28 cellular contexts compared by ENCODE assay signal in the genomic region with DNA sequence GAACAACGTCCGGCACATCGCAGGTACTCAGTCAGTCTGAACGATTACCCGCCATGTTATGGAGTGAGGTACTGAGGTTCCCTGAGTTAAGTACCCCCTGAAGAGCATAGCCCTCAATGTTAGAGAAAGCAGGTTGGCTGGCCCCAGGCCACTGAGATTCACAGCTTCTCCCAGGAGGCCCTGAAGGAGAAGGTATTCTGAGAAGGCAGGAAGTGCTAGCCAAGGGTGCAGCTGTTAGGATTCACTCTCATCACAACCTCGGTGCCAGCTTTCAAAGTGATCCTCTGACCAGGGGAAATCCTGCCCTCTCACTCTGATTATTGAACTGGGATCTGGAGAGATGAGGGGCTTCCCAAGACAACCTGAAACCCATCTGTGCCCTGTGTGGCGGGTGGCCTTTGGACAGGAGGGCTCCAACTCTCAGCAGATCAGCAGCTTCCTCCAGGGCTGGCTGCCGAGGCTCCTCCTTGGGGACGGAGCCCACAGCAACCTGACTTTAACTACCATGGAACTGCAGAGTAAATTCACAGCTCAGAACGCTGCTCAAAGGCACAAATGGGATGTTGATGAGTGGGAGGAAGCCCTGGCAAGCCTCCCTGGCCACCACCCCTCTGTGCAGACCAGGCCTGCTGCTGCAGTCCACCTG. TPM values are rescaled to one million over a fixed set of nuclear protein-coding genes. Genes with fewer than 3 reads are reported as not detected.
DNase-seq lines count a peak whose midpoint lies in the region; TF ChIP-seq lines count a peak whose summit lies in the region.
"Had no signal": no experiment of that assay in that cellular context is flagged by ENCODE, and none has a peak within 500 bp of the region (broad histone marks: within the 10 kb centered on the region; RNA-seq: fewer than 3 reads in every experiment).

No MANE protein-coding gene starts in this region.

- H2AK5ac ChIP-seq in mesendoderm (ENCODE audit: low read length) = no peak overlapping the region

- H4K5ac ChIP-seq in mesendoderm (ENCODE audit: low read length) = no peak overlapping the region

- H3K9ac ChIP-seq in OCI-LY3 (ENCODE audit: low read length) (no peak overlapping the region), mesendoderm (ENCODE audit: low read length) (no peak overlapping the region)

- H4K20me1 ChIP-seq in OCI-LY3 (ENCODE audit: insufficient read depth, low read length) = no peaks in the 10 kb centered on the region

- H2BK15ac ChIP-seq in mesendoderm (replicated peaks; ENCODE audit: low read depth) = no peak overlapping the region

- no peak overlapping the region for H3K4ac ChIP-seq in mesendoderm (ENCODE audit: low read depth, low read length)

- H3K4me1 ChIP-seq in OCI-LY3 (ENCODE audit: low read length) (peaks cover 16% of the 10 kb centered on the region), mesendoderm (ENCODE audit: control insufficient read depth, low read depth, low read length) (no peaks in the 10 kb centered on the region)

- H2BK5ac ChIP-seq in mesendoderm (ENCODE audit: low read length) = no peak overlapping the region

- no peak overlapping the region for H2BK120ac ChIP-seq in mesendoderm (ENCODE audit: low read depth, low read length)

- no peak overlapping the region for H3K56ac ChIP-seq in mesendoderm (ENCODE audit: low read length)

- H2AFZ ChIP-seq in OCI-LY3 (ENCODE audit: low read depth, low read length) = no peak overlapping the region

- no peaks in the 10 kb centered on the region for H3K9me3 ChIP-seq in OCI-LY3 (ENCODE audit: insufficient read depth, low read length)
- H3K9me3 ChIP-seq: ascending aorta, left ventricle myocardium inferior had no signal

- peaks cover 5% of the 10 kb centered on the region for H3K79me1 ChIP-seq in mesendoderm (ENCODE audit: low read length)

- H3K27ac ChIP-seq in OCI-LY3 (ENCODE audit: low read length) (no peak overlapping the region), mesendoderm (ENCODE audit: low read depth, low read length) (no peak overlapping the region), temporal lobe (ENCODE audit: low read depth, low read length) (peak overlapping the region; percentile 72)

- no peaks in the 10 kb centered on the region for H3K27me3 ChIP-seq in OCI-LY3 (ENCODE audit: low read depth, low read length)
- H3K27me3 ChIP-seq in mesendoderm (ENCODE audit: insufficient read depth, low read length, poor library complexity) = no peaks in the 10 kb centered on the region
- H3K27me3 ChIP-seq: ascending aorta had no signal

- H3K4me2 ChIP-seq in OCI-LY3 (ENCODE audit: low read length) (peak overlapping the region; percentile 12; the same call in 1 of the 2 replicates), mesendoderm (ENCODE audit: low read length) (no peak overlapping the region)

- H3K4me3 ChIP-seq in OCI-LY3 (ENCODE audit: low read length) = no peak overlapping the region
- no peak overlapping the region for H3K4me3 ChIP-seq in mesendoderm (ENCODE audit: low read length)
- H3K4me3 ChIP-seq: ascending aorta, left ventricle myocardium inferior had no signal

- H3K18ac ChIP-seq in mesendoderm (ENCODE audit: low read length) = no peak overlapping the region

- H3K23ac ChIP-seq in mesendoderm (ENCODE audit: low read length) = peak overlapping the region; percentile 16

- TF ChIP-seq CTCF in OCI-LY3 (IDR thresholded peaks at IDR 0.05; ENCODE audit: low read depth, low read length) = no peak

- H3K79me2 ChIP-seq in OCI-LY3 (ENCODE audit: low read length) (no peaks in the 10 kb centered on the region), mesendoderm (ENCODE audit: control insufficient read depth, insufficient read depth, low read length) (peaks cover 1% of the 10 kb centered on the region)

- no peak overlapping the region for H4K8ac ChIP-seq in mesendoderm (ENCODE audit: low read depth, low read length)

- WGBS in mesendoderm (ENCODE audit: extremely low coverage, insufficient coverage, low lambda C conversion rate) = no CpG with 5 or more reads among the region's 10 CpGs

- peaks cover 8% of the 10 kb centered on the region for H3K36me3 ChIP-seq in OCI-LY3 (replicated peaks; ENCODE audit: low read depth, low read length)
- peaks cover 2% of the 10 kb centered on the region for H3K36me3 ChIP-seq in mesendoderm (ENCODE audit: control insufficient read depth, insufficient read depth, low read length)

- DNase-seq in NCI-H1092 treated with DMSO at 0.1 percent for 48 hours (lab: John Stamatoyannopoulos, UW) (peak; percentile 0), NCI-H1092 (lab: John Stamatoyannopoulos, UW) (no peak), mesendoderm (no peak), hypothalamus (lab: John Stamatoyannopoulos, UW) (no peak), NK-92 (lab: John Stamatoyannopoulos, UW; ENCODE audit: unreplicated experiment) (no peak), SKM-1 (lab: John Stamatoyannopoulos, UW; ENCODE audit: unreplicated experiment) (no peak)
- DNase-seq: 8988T; activated CD4-positive, alpha-beta T cell treated with anti-CD3 and anti-CD28 coated beads for 1 hour; activated CD8-positive, alpha-beta T cell treated with anti-CD3 and anti-CD28 coated beads, Interleukin-2, amount 10 ng/mL, durations not matched to agents 7 days and 5 days; activated naive CD8-positive, alpha-beta T cell treated with anti-CD3 and anti-CD28 coated beads, Interleukin-2, amount 10 ng/mL, durations not matched to agents 7 days and 5 days; activated T-cell treated with anti-CD3 and anti-CD28 coated beads for 4 hours; CD4-positive, alpha-beta memory T cell; central memory CD4-positive, alpha-beta T cell; immature natural killer cell; IMR-90; left ventricle myocardium inferior; midbrain; natural killer cell; NCI-H1105; NCI-H1930; NCI-H2227 treated with DMSO at 0.1 percent for 48 hours; NCI-H526 treated with DMSO at 0.1 percent for 48 hours; RPMI8226; small intestine; T-helper 2 cell had no signal

RNA-seq across cellular contexts. Expression of gene EHD3, which starts 7.8 kb away (rescaled TPM):
- 8.2 TPM for polyA plus RNA-seq in mesendoderm (2013, experiment 1 of 2)
- 8.7 TPM for polyA plus RNA-seq in mesendoderm (2013, experiment 2 of 2)
- 7.1 TPM for total RNA-seq in temporal lobe

RNA-seq across cellular contexts. Expression of gene CAPN14, which starts 24.4 kb away (rescaled TPM):
- polyA plus RNA-seq in mesendoderm (2013, experiment 1 of 2) = 0.10 TPM
- polyA plus RNA-seq in mesendoderm (2013, experiment 2 of 2) = 0.07 TPM
- 0.98 TPM for total RNA-seq in temporal lobe
- total RNA-seq: activated CD8-positive, alpha-beta T cell treated with anti-CD3 and anti-CD28 coated beads, Interleukin-2, amount 10 ng/mL, durations not matched to agents 7 days and 5 days; ascending aorta had no signal
- polyA plus RNA-seq: immature natural killer cell had no signal
